Comparison of ENCODE assay signal across 1 cellular context in the genomic region with DNA sequence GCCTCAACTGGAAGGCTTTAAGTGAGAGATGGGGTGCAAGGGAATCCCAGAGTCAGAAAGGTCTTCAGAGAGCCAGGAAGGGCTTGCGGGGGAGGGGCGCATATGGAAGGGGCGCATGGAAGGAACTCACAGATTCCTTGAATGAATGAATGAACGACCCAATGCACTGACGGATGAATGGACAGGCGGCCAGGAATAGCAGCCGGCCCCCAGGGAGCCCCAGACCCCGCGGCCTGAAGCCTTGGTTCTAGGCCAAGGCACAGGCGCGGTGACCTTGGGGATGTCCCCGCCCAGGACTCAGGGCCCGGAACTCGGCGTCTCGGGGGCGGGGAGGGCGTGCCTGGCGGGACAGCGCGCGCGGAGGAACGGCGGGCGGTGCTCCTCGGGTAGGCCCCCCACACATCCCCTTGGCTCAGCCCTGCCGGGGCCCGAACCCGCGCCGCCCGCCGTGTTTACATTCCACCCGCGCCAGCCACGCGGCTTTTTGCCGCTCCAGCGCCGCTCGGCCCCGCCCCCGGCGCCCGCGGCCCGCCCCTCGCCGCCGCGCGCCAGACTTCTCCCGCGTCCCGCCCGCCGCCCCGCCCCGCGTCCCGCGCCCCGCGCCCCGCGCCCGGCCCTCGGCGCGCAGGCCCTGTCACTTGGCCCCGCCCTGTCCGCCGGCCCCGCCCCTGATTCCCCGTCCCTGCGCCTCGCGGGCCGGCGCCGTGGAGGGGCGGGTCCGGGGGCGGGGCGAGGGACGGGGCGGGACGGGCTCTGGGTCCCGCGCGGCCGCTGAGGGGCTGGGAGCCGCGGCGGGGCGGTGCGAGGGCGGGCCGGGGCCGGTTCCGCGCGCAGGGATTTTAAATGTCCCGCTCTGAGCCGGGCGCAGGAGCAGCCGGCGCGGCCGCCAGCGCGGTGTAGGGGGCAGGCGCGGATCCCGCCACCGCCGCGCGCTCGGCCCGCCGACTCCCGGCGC.
TF ChIP-seq lines count a peak whose summit lies in the region.

CCNE1 (plus strand) TSS at position 867 of the 955 bp plus-strand sequence. CDS start 565 bp downstream, outside the sequence.

TF ChIP-seq in K562, 482 proteins besides CTCF, POLR2A, EP300 and RAD21 (continued from another document and continues in another):
- peak; percentile 46; the same call in 1 of the 2 replicates for TF ChIP-seq KLF13 (tag; IDR thresholded peaks at IDR 0.05; ENCODE audit: borderline replicate concordance, low read depth)
- TF ChIP-seq SMARCE1 (IDR thresholded peaks at IDR 0.05) = peak; percentile 53; the same call in 1 of the 2 replicates
- TF ChIP-seq, protein P1, sequence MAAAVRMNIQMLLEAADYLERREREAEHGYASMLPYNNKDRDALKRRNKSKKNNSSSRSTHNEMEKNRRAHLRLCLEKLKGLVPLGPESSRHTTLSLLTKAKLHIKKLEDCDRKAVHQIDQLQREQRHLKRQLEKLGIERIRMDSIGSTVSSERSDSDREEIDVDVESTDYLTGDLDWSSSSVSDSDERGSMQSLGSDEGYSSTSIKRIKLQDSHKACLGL (CRISPR knock-in tag; IDR thresholded peaks at IDR 0.05; ENCODE audit: borderline replicate concordance, poor library complexity, severe bottlenecking) = no peak
- peak; percentile 41; the same call in 1 of the 2 replicates for TF ChIP-seq GATAD2B (IDR thresholded peaks at IDR 0.05; ENCODE audit: borderline replicate concordance)
- TF ChIP-seq, protein P2, sequence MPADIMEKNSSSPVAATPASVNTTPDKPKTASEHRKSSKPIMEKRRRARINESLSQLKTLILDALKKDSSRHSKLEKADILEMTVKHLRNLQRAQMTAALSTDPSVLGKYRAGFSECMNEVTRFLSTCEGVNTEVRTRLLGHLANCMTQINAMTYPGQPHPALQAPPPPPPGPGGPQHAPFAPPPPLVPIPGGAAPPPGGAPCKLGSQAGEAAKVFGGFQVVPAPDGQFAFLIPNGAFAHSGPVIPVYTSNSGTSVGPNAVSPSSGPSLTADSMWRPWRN (IDR thresholded peaks at IDR 0.05; ENCODE audit: low read depth) = no peak
- TF ChIP-seq, protein P3, sequence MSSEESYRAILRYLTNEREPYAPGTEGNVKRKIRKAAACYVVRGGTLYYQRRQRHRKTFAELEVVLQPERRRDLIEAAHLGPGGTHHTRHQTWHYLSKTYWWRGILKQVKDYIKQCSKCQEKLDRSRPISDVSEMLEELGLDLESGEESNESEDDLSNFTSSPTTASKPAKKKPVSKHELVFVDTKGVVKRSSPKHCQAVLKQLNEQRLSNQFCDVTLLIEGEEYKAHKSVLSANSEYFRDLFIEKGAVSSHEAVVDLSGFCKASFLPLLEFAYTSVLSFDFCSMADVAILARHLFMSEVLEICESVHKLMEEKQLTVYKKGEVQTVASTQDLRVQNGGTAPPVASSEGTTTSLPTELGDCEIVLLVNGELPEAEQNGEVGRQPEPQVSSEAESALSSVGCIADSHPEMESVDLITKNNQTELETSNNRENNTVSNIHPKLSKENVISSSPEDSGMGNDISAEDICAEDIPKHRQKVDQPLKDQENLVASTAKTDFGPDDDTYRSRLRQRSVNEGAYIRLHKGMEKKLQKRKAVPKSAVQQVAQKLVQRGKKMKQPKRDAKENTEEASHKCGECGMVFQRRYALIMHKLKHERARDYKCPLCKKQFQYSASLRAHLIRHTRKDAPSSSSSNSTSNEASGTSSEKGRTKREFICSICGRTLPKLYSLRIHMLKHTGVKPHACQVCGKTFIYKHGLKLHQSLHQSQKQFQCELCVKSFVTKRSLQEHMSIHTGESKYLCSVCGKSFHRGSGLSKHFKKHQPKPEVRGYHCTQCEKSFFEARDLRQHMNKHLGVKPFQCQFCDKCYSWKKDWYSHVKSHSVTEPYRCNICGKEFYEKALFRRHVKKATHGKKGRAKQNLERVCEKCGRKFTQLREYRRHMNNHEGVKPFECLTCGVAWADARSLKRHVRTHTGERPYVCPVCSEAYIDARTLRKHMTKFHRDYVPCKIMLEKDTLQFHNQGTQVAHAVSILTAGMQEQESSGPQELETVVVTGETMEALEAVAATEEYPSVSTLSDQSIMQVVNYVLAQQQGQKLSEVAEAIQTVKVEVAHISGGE (CRISPR knock-in tag; IDR thresholded peaks at IDR 0.05) = peak in 2 of 3 experiments; percentile 36 to 78; a peak in 3 of 6 replicates
- peak; percentile 100 for TF ChIP-seq ESRRA (IDR thresholded peaks at IDR 0.05; ENCODE audit: borderline replicate concordance, low read depth)
- TF ChIP-seq ZNF41 (CRISPR knock-in tag; conservative IDR thresholded peaks at IDR 0.05) = no peak
- no peak for TF ChIP-seq ZBTB12 (CRISPR knock-in tag; IDR thresholded peaks at IDR 0.05)
- peak; percentile 89; the same call in 1 of the 2 replicates for TF ChIP-seq E2F3 (CRISPR knock-in tag; IDR thresholded peaks at IDR 0.05)
- TF ChIP-seq ELF1 (tag; IDR thresholded peaks at IDR 0.05) = peak; percentile 72
- TF ChIP-seq CBX1 (IDR thresholded peaks at IDR 0.05; ENCODE audit: low read depth) = 0 out of 2 replicates have a peak, but pooled peaks have one; percentile 66
- peak; percentile 91 for TF ChIP-seq POLR2H (tag; IDR thresholded peaks at IDR 0.05; ENCODE audit: low read depth)
- 0 out of 2 replicates have a peak, but pooled peaks have one; percentile 25 for TF ChIP-seq ZBTB17 (CRISPR knock-in tag; IDR thresholded peaks at IDR 0.05)
- TF ChIP-seq FOXA3 (CRISPR knock-in tag; conservative IDR thresholded peaks at IDR 0.05 in 1 of 2, IDR thresholded peaks at IDR 0.05 in 1 of 2) = peak in 1 of 2 experiments; percentile 44; a peak in 1 of 4 replicates
- TF ChIP-seq ZFP30 (CRISPR knock-in tag; IDR thresholded peaks at IDR 0.05; ENCODE audit: borderline replicate concordance) = no peak
- TF ChIP-seq CTBP1 (IDR thresholded peaks at IDR 0.05; ENCODE audit: borderline replicate concordance) = peak; percentile 81
- no peak for TF ChIP-seq RBBP5 (IDR thresholded peaks at IDR 0.05; ENCODE audit: borderline replicate concordance, insufficient read depth, low read length, poor library complexity, severe bottlenecking)
- peak in 1 of 3 experiments; percentile 53 for TF ChIP-seq YY1 (IDR thresholded peaks at IDR 0.05; ENCODE audit: borderline replicate concordance in 1 of 3, control insufficient read depth in 1 of 3, extremely low read depth in 1 of 3, insufficient read depth in 3 of 3, insufficient read length in 1 of 3, insufficient replicate concordance in 2 of 3, low read depth in 1 of 3, low read length in 2 of 3)
- peak; percentile 97 for TF ChIP-seq ZFX (CRISPR knock-in tag; IDR thresholded peaks at IDR 0.05)
- TF ChIP-seq, protein P4, sequence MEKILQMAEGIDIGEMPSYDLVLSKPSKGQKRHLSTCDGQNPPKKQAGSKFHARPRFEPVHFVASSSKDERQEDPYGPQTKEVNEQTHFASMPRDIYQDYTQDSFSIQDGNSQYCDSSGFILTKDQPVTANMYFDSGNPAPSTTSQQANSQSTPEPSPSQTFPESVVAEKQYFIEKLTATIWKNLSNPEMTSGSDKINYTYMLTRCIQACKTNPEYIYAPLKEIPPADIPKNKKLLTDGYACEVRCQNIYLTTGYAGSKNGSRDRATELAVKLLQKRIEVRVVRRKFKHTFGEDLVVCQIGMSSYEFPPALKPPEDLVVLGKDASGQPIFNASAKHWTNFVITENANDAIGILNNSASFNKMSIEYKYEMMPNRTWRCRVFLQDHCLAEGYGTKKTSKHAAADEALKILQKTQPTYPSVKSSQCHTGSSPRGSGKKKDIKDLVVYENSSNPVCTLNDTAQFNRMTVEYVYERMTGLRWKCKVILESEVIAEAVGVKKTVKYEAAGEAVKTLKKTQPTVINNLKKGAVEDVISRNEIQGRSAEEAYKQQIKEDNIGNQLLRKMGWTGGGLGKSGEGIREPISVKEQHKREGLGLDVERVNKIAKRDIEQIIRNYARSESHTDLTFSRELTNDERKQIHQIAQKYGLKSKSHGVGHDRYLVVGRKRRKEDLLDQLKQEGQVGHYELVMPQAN (IDR thresholded peaks at IDR 0.05; ENCODE audit: borderline replicate concordance) = peak; percentile 65; the same call in 1 of the 2 replicates
- no peak for TF ChIP-seq HEY1 (CRISPR knock-in tag; IDR thresholded peaks at IDR 0.05; ENCODE audit: borderline replicate concordance)
- TF ChIP-seq MTA3 (IDR thresholded peaks at IDR 0.05; ENCODE audit: borderline replicate concordance) = 0 out of 2 replicates have a peak, but pooled peaks have one; percentile 53
- TF ChIP-seq KDM2B (CRISPR knock-in tag; IDR thresholded peaks at IDR 0.05) = 0 out of 2 replicates have a peak, but pooled peaks have one; percentile 3
- TF ChIP-seq PHF20 (IDR thresholded peaks at IDR 0.05; ENCODE audit: partially characterized antibody) = peak; percentile 61
- TF ChIP-seq, protein P5, sequence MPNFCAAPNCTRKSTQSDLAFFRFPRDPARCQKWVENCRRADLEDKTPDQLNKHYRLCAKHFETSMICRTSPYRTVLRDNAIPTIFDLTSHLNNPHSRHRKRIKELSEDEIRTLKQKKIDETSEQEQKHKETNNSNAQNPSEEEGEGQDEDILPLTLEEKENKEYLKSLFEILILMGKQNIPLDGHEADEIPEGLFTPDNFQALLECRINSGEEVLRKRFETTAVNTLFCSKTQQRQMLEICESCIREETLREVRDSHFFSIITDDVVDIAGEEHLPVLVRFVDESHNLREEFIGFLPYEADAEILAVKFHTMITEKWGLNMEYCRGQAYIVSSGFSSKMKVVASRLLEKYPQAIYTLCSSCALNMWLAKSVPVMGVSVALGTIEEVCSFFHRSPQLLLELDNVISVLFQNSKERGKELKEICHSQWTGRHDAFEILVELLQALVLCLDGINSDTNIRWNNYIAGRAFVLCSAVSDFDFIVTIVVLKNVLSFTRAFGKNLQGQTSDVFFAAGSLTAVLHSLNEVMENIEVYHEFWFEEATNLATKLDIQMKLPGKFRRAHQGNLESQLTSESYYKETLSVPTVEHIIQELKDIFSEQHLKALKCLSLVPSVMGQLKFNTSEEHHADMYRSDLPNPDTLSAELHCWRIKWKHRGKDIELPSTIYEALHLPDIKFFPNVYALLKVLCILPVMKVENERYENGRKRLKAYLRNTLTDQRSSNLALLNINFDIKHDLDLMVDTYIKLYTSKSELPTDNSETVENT (CRISPR knock-in tag; IDR thresholded peaks at IDR 0.05) = peak; percentile 79; the same call in 1 of the 2 replicates
- no peak for TF ChIP-seq ZNF507 (tag; conservative IDR thresholded peaks at IDR 0.05)
- peak; percentile 49; the same call in 1 of the 2 replicates for TF ChIP-seq SMARCA4 (IDR thresholded peaks at IDR 0.05)
- TF ChIP-seq, protein P6, sequence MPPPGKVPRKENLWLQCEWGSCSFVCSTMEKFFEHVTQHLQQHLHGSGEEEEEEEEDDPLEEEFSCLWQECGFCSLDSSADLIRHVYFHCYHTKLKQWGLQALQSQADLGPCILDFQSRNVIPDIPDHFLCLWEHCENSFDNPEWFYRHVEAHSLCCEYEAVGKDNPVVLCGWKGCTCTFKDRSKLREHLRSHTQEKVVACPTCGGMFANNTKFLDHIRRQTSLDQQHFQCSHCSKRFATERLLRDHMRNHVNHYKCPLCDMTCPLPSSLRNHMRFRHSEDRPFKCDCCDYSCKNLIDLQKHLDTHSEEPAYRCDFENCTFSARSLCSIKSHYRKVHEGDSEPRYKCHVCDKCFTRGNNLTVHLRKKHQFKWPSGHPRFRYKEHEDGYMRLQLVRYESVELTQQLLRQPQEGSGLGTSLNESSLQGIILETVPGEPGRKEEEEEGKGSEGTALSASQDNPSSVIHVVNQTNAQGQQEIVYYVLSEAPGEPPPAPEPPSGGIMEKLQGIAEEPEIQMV (tag; conservative IDR thresholded peaks at IDR 0.05; ENCODE audit: low read depth) = no peak
- peak; percentile 71 for TF ChIP-seq GMEB1 (CRISPR knock-in tag; IDR thresholded peaks at IDR 0.05)
- peak; percentile 95 for TF ChIP-seq NFRKB (IDR thresholded peaks at IDR 0.05; ENCODE audit: low read depth)
- peak; percentile 51 for TF ChIP-seq PCBP1 (IDR thresholded peaks at IDR 0.05; ENCODE audit: low read depth, low read length, poor library complexity, severe bottlenecking)
- TF ChIP-seq MBD2 (IDR thresholded peaks at IDR 0.05; ENCODE audit: borderline replicate concordance, low read depth) = peak; percentile 29; the same call in 1 of the 2 replicates
- TF ChIP-seq GABPB2 (CRISPR knock-in tag; conservative IDR thresholded peaks at IDR 0.05) = no peak
- peak; percentile 78 for TF ChIP-seq EGR1 (conservative IDR thresholded peaks at IDR 0.05)
- TF ChIP-seq SAP30 (IDR thresholded peaks at IDR 0.05; ENCODE audit: borderline replicate concordance, insufficient read depth, low read depth, low read length, poor library complexity, severe bottlenecking) = peak; percentile 70
- TF ChIP-seq POLR2B (IDR thresholded peaks at IDR 0.05; ENCODE audit: low read depth, partially characterized antibody) = peak; percentile 66
- TF ChIP-seq CBX5 (IDR thresholded peaks at IDR 0.05; ENCODE audit: borderline replicate concordance, low read depth) = no peak
- peak in 1 of 2 experiments; percentile 74; a peak in 1 of 4 replicates for TF ChIP-seq SIN3A (IDR thresholded peaks at IDR 0.05; ENCODE audit: borderline replicate concordance in 2 of 2, control insufficient read depth in 1 of 2, low read depth in 2 of 2, low read length in 2 of 2)
- TF ChIP-seq FIP1L1 (IDR thresholded peaks at IDR 0.05; ENCODE audit: low read depth, low read length, poor library complexity, severe bottlenecking) = peak; percentile 18
